9 cellular contexts compared by ENCODE assay signal in the genomic region with DNA sequence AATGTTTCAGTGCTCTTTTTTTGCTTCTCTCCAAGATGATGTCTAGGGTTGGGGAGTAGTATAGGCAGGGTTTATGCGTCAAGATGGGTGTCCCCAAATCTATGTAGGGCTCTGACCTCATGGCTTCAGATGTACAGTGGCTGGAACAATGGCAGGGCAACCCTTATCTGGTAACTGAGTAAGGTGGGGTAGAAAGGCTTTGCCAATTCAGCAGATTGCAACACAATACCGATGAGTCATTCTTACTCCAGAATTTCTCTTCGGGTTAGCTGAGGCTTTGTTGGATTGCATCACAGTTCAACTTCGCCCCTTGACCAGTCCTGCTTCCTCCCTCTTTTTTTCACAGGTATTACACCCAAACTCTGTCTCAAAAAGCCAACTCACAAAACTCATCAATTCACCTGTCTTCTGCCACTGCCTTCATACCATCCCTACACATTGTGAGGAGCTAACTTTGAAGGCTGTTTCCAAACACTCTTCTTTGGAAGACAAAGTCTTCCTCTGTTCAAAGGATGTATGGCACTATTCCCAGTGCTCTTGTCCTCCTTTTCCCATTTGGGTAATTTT.
DNase-seq lines count a peak whose midpoint lies in the region; ATAC-seq and TF ChIP-seq lines count a peak whose summit lies in the region.
"Had no signal": no experiment of that assay in that cellular context is flagged by ENCODE, and none has a peak within 500 bp of the region (broad histone marks: within the 10 kb centered on the region; RNA-seq: fewer than 3 reads in every experiment).

No MANE protein-coding gene starts in this region.

- H3K36me3 ChIP-seq in RWPE2 (ENCODE audit: low read depth) (no peaks in the 10 kb centered on the region), gastrocnemius medialis (no peaks in the 10 kb centered on the region)
- no peaks in the 10 kb centered on the region for H3K36me3 ChIP-seq in CD8-positive, alpha-beta memory T cell (ENCODE audit: insufficient read depth, low read length)
- H3K36me3 ChIP-seq: tibial nerve had no signal

- no peaks in the 10 kb centered on the region for H3K9me3 Mint-ChIP-seq in CD8-positive, alpha-beta memory T cell
- H3K9me3 Mint-ChIP-seq in activated T-cell treated with anti-CD3 and anti-CD28 coated beads, Interleukin-2, amount 50 U/mL, for 4 hours: no peaks in the 10 kb centered on the region

- TF ChIP-seq CTCF in RWPE2 (IDR thresholded peaks at IDR 0.05; ENCODE audit: poor library complexity, severe bottlenecking) (no peak), gastrocnemius medialis (IDR thresholded peaks at IDR 0.05 in 4 of 5, conservative IDR thresholded peaks at IDR 0.05 in 1 of 5) (no peak)

- CTCF ChIA-PET in CD8-positive, alpha-beta memory T cell (lab: Charles Lee): no interaction called here

- H3K9me3 ChIP-seq in RWPE2 (ENCODE audit: severe bottlenecking) (no peaks in the 10 kb centered on the region), gastrocnemius medialis (no peaks in the 10 kb centered on the region)
- H3K9me3 ChIP-seq in CD8-positive, alpha-beta memory T cell (ENCODE audit: low read length): no peaks in the 10 kb centered on the region
- H3K9me3 ChIP-seq: tibial nerve had no signal

- H3K4me3 ChIP-seq in RWPE2 (ENCODE audit: severe bottlenecking) (no peak overlapping the region), gastrocnemius medialis (no peak overlapping the region)
- no peak overlapping the region for H3K4me3 ChIP-seq in CD8-positive, alpha-beta memory T cell (ENCODE audit: low read length)
- H3K4me3 ChIP-seq: tibial nerve had no signal

- H3K4me3 Mint-ChIP-seq in CD8-positive, alpha-beta memory T cell: no peak overlapping the region
- H3K4me3 Mint-ChIP-seq in activated T-cell treated with anti-CD3 and anti-CD28 coated beads, Interleukin-2, amount 50 U/mL, for 4 hours: no peak overlapping the region

- H3K27me3 ChIP-seq in RWPE2 (ENCODE audit: insufficient read depth, poor library complexity, severe bottlenecking) (no peaks in the 10 kb centered on the region), gastrocnemius medialis (no peaks in the 10 kb centered on the region)
- H3K27me3 ChIP-seq in CD8-positive, alpha-beta memory T cell (ENCODE audit: insufficient read depth, low read length, poor library complexity, severe bottlenecking): no peaks in the 10 kb centered on the region
- H3K27me3 ChIP-seq: tibial nerve had no signal

- POLR2A ChIA-PET in CD8-positive, alpha-beta memory T cell (lab: Charles Lee): no interaction called here

- in situ Hi-C loops in gastrocnemius medialis (cut with MboI; ENCODE audit: low sequenced_read_pairs in 4 of 4): no loop called here

- no peak for TF ChIP-seq POLR2A in gastrocnemius medialis (IDR thresholded peaks at IDR 0.05)

- no peaks in the 10 kb centered on the region for H3K36me3 Mint-ChIP-seq in CD8-positive, alpha-beta memory T cell
- no peaks in the 10 kb centered on the region for H3K36me3 Mint-ChIP-seq in activated T-cell treated with anti-CD3 and anti-CD28 coated beads, Interleukin-2, amount 50 U/mL, for 4 hours (ENCODE audit: insufficient read depth)

- H3K27ac ChIP-seq in RWPE2 (ENCODE audit: poor library complexity, severe bottlenecking) (no peak overlapping the region), gastrocnemius medialis (peak overlapping the region in 1 of 4 donors; percentile 33)
- H3K27ac ChIP-seq in CD8-positive, alpha-beta memory T cell (ENCODE audit: low read depth, low read length): no peak overlapping the region

- H3K4me1 ChIP-seq in RWPE2 (ENCODE audit: insufficient read depth, poor library complexity, severe bottlenecking) (peaks cover 28% of the 10 kb centered on the region), gastrocnemius medialis (peaks cover 0 to 7% of the 10 kb centered on the region in 2 donors)
- peaks cover 4% of the 10 kb centered on the region for H3K4me1 ChIP-seq in CD8-positive, alpha-beta memory T cell (ENCODE audit: insufficient read depth, low read length)
- H3K4me1 ChIP-seq: tibial nerve had no signal

- H3K27me3 Mint-ChIP-seq in CD8-positive, alpha-beta memory T cell: peaks cover 0 to 11% of the 10 kb centered on the region in 2 donors
- H3K27me3 Mint-ChIP-seq in activated T-cell treated with anti-CD3 and anti-CD28 coated beads, Interleukin-2, amount 50 U/mL, for 4 hours (ENCODE audit: low read depth): peaks cover 5% of the 10 kb centered on the region

- H3K4me1 Mint-ChIP-seq in CD8-positive, alpha-beta memory T cell: peaks cover 10 to 22% (median 17%) of the 10 kb centered on the region in 3 donors
- H3K4me1 Mint-ChIP-seq in activated T-cell treated with anti-CD3 and anti-CD28 coated beads, Interleukin-2, amount 50 U/mL, for 4 hours (ENCODE audit: low read depth): no peaks in the 10 kb centered on the region

- DNase-seq in HCEC 1CT: peak; percentile 68
- peak; percentile 52 for DNase-seq in RWPE2 (ENCODE audit: low spot score)
- DNase-seq in glomerular endothelial cell (ENCODE audit: extremely low read depth, low read depth, low spot score): peak; percentile 16
- DNase-seq in gastrocnemius medialis: peak; percentile 33 to 48
- DNase-seq in CD8-positive, alpha-beta memory T cell: no peak
- no peak for DNase-seq in anterior cingulate cortex (lab: John Stamatoyannopoulos, UW)
- no peak for DNase-seq in activated T-cell treated with anti-CD3 and anti-CD28 coated beads, Interleukin-2, amount 50 U/mL, for 4 hours
- no peak for DNase-seq in NCI-H526 treated with DMSO at 0.1 percent for 48 hours (lab: John Stamatoyannopoulos, UW)

- H3K27ac Mint-ChIP-seq in CD8-positive, alpha-beta memory T cell: peak overlapping the region in 1 of 8 donors; percentile 18

- ATAC-seq in RWPE2 (ENCODE audit: low read depth) (peak; percentile 81), gastrocnemius medialis (peak; percentile 94)
- no peak for ATAC-seq in activated T-cell treated with anti-CD3 and anti-CD28 coated beads, Interleukin-2, amount 50 U/mL, for 4 hours

- intact Hi-C loops in gastrocnemius medialis (cut with DNase I; ENCODE audit: low total_unique reads): loop anchor here (10.0 kb wide), 1 partner anchor 148 kb away; no protein-coding TSS in a partner anchor

Comparison
In these comparisons a context has a peak if more than half of its experiments do, and no peak if none do; other contexts are left out.
1. DNase-seq: peak in HCEC 1CT (single experiment), RWPE2 (single experiment), glomerular endothelial cell (single experiment) and gastrocnemius medialis (2 of 2); none in CD8-positive, alpha-beta memory T cell (0 of 5), anterior cingulate cortex (0 of 58), activated T-cell treated with anti-CD3 and anti-CD28 coated beads, Interleukin-2, amount 50 U/mL, for 4 hours (single experiment) and NCI-H526 treated with DMSO at 0.1 percent for 48 hours (single experiment).
2. ATAC-seq: peak in RWPE2 (single experiment) and gastrocnemius medialis (2 of 2); none in activated T-cell treated with anti-CD3 and anti-CD28 coated beads, Interleukin-2, amount 50 U/mL, for 4 hours (0 of 2).